ENCODE assay signal across 8 cellular contexts in genomic region chr10:110305767-110306451, GRCh38. TPM values are rescaled to one million over a fixed set of nuclear protein-coding genes. Genes with fewer than 3 reads are reported as not detected.
A peak's percentile ranks its signal among the peaks of the same experiment; 100 is the strongest.
DNase-seq lines count a peak whose midpoint lies in the region; ATAC-seq, FAIRE-seq and TF ChIP-seq lines count a peak whose summit lies in the region.

No MANE protein-coding gene starts in this region.

- no peaks in the 10 kb centered on the region for H3K27me3 ChIP-seq in mammary epithelial cell (ENCODE audit: insufficient read depth, low read length)
- no peaks in the 10 kb centered on the region for H3K27me3 ChIP-seq in keratinocyte (ENCODE audit: control insufficient read depth, extremely low read depth, insufficient read depth, low read length)

- H3K4me3 ChIP-seq in mammary epithelial cell (replicated peaks in 1 of 3; ENCODE audit: insufficient read depth in 1 of 3, low read depth in 2 of 3, low read length in 3 of 3) = peak overlapping the region in 2 of 3 experiments; percentile 28 to 95
- peak overlapping the region in 1 of 3 experiments; percentile 14 for H3K4me3 ChIP-seq in keratinocyte (ENCODE audit: control insufficient read depth in 2 of 3, extremely low read depth in 1 of 3, insufficient read depth in 2 of 3, low read depth in 1 of 3, low read length in 3 of 3)

- peaks cover 22% of the 10 kb centered on the region for H3K4me1 ChIP-seq in mammary epithelial cell (ENCODE audit: insufficient read depth, low read length)
- peaks cover 33% of the 10 kb centered on the region for H3K4me1 ChIP-seq in keratinocyte (ENCODE audit: control insufficient read depth, extremely low read depth, insufficient read depth, low read length)

- peak; percentile 66 for FAIRE-seq in keratinocyte (lab: Jason Lieb, UNC)

- no peak overlapping the region for H2AFZ ChIP-seq in mammary epithelial cell (ENCODE audit: low read depth, low read length)
- H2AFZ ChIP-seq in keratinocyte (ENCODE audit: control insufficient read depth, low read length) = peak overlapping the region; percentile 53

- 55% methylated on average over 16 of the region's 17 CpGs for WGBS in mammary epithelial cell (ENCODE audit: low coverage, missing lambda C conversion rate)

- peak; percentile 40 for ATAC-seq in HG02763 (IDR thresholded peaks at IDR 0.05; ENCODE audit: unreplicated experiment)

- no peaks in the 10 kb centered on the region for H4K20me1 ChIP-seq in mammary epithelial cell (ENCODE audit: insufficient read depth, low read length)
- H4K20me1 ChIP-seq in keratinocyte (ENCODE audit: control insufficient read depth, extremely low read depth, insufficient read depth, low read length) = peaks cover 4% of the 10 kb centered on the region

- dilution Hi-C loops in mammary epithelial cell (cut with HindIII; ENCODE audit: low sequenced_read_pairs) (no loop called here), keratinocyte (cut with MboI; ENCODE audit: extremely low pct_ligation_motif_present, low sequenced_read_pairs) (loop anchor here (25.0 kb wide), 2 partner anchors 256 to 581 kb away; partner anchors contain the start of gene SMC3)

- H3K9me1 ChIP-seq in keratinocyte (ENCODE audit: control insufficient read depth, extremely low read depth, insufficient read depth, low read length) = no peaks in the 10 kb centered on the region

- CTCF ChIA-PET in mammary epithelial cell (lab: Charles Lee; ENCODE audit: low non-redundant PET) = interaction anchor here (0.6 kb wide), 1 partner anchor 242 kb away, joined by 3 read pairs; no protein-coding TSS in a partner anchor

- peaks cover 39% of the 10 kb centered on the region for H3K79me2 ChIP-seq in mammary epithelial cell (ENCODE audit: insufficient read depth, low read length)
- H3K79me2 ChIP-seq in keratinocyte (ENCODE audit: control insufficient read depth, insufficient read depth, low read length) = peaks cover 38% of the 10 kb centered on the region

- in situ Hi-C loops in mammary epithelial cell (cut with MboI; ENCODE audit: low sequenced_read_pairs in 2 of 2) = loop anchor here in 1 of 2 donors (25.0 kb wide), 1 partner anchor 556 kb away; the partner anchor contains the start of gene PDCD4

- peak overlapping the region; percentile 86 for H3K27ac ChIP-seq in mammary epithelial cell (ENCODE audit: insufficient read depth, low read depth, low read length)
- peak overlapping the region; percentile 84 for H3K27ac ChIP-seq in keratinocyte (ENCODE audit: control insufficient read depth, insufficient read depth, low read length)

- intact Hi-C loops in mammary epithelial cell (cut with micrococcal nuclease) = loop anchor here (1.0 to 5.0 kb wide), 5 partner anchors 241 to 1831 kb away; partner anchors contain the start of gene PDCD4

- H3K4me2 ChIP-seq in mammary epithelial cell (ENCODE audit: insufficient read depth, low read depth, low read length) (peak overlapping the region; percentile 85), keratinocyte (ENCODE audit: control insufficient read depth, extremely low read depth, insufficient read depth, low read depth, low read length) (peak overlapping the region; percentile 85)

- H3K9ac ChIP-seq in mammary epithelial cell (ENCODE audit: insufficient read depth, low read length) (peak overlapping the region; percentile 68), keratinocyte (ENCODE audit: control insufficient read depth, extremely low read depth, insufficient read depth, low read length) (peak overlapping the region; percentile 96)

- H3K36me3 ChIP-seq in mammary epithelial cell (ENCODE audit: insufficient read depth, low read length) (peaks cover 15% of the 10 kb centered on the region), keratinocyte (ENCODE audit: control insufficient read depth in 2 of 2, extremely low read depth in 1 of 2, insufficient read depth in 2 of 2, low read length in 2 of 2) (peaks cover 6 to 16% of the 10 kb centered on the region in 2 experiments)

- peak; percentile 76 to 77 for TF ChIP-seq CTCF in mammary epithelial cell (conservative IDR thresholded peaks at IDR 0.05 in 1 of 2, IDR thresholded peaks at IDR 0.05 in 1 of 2; ENCODE audit: extremely low read depth in 1 of 2, insufficient read depth in 1 of 2, low read depth in 1 of 2, low read length in 2 of 2)
- peak; percentile 52 to 58 (median 58) for TF ChIP-seq CTCF in keratinocyte (optimal IDR thresholded peaks at IDR 0.05 in 1 of 3, IDR thresholded peaks at IDR 0.05 in 1 of 3, conservative IDR thresholded peaks at IDR 0.05 in 1 of 3; ENCODE audit: extremely low read depth in 1 of 3, insufficient read depth in 2 of 3, low read length in 3 of 3)

- no peaks in the 10 kb centered on the region for H3K9me3 ChIP-seq in mammary epithelial cell (replicated peaks; ENCODE audit: insufficient read depth, low read length)
- H3K9me3 ChIP-seq in keratinocyte (ENCODE audit: control insufficient read depth, low read depth, low read length) = no peaks in the 10 kb centered on the region

- DNase-seq in activated CD4-positive, CD25-positive, alpha-beta regulatory T cell treated with anti-CD3 and anti-CD28 coated beads, Interleukin-2, amount 50 U/mL, for 16 hours (ENCODE audit: low read depth, low spot score) = peak; percentile 38
- DNase-seq in activated CD4-positive, CD25-positive, alpha-beta regulatory T cell treated with anti-CD3 and anti-CD28 coated beads, Interleukin-2, amount 50 U/mL, for 72 hours = no peak
- DNase-seq in NCI-H1694 (lab: John Stamatoyannopoulos, UW) (peak; percentile 62), T-helper 1 cell (peak in 4 of 5 donors; percentile 25 to 84 (median 40)), mammary epithelial cell (peak; percentile 84), keratinocyte (ENCODE audit: low read depth, low spot score) (peak; percentile 65)
- peak; percentile 52 for DNase-seq in stimulated activated CD4-positive, alpha-beta T cell treated with anti-CD3 and anti-CD28 coated beads, Interleukin-2, amount 100 ng/mL, for 4 hours (ENCODE audit: low read depth)

- BruUV-seq in mammary epithelial cell (replicated peaks; lab: Mats Ljungman, UMichigan) = no TSS peak

RNA-seq across cellular contexts. Expression of gene SMNDC1, which starts 1.2 kb away (rescaled TPM):
- total RNA-seq in mammary epithelial cell = 10 to 100 TPM in 1 of 2 donors, 1 to 10 TPM in 1; 6.5 to 42.8 TPM
- 10.9 TPM for polyA plus RNA-seq in mammary epithelial cell
- 12.1 TPM for polyA minus RNA-seq in mammary epithelial cell
- polyA plus RNA-seq in keratinocyte = 9.5 to 19.8 TPM (median 17.3 TPM) in 3 replicates
- polyA plus RNA-seq in keratinocyte (2011; ENCODE audit: low read depth) = 83.1 TPM
- 17.0 and 27.9 TPM in 2 replicates for polyA plus RNA-seq in keratinocyte (2011; cell fraction: cytosol; rRNA removed)
- polyA plus RNA-seq in keratinocyte (2011; cell fraction: nucleus; rRNA removed) = 21.1 and 30.5 TPM in 2 replicates
- polyA plus RNA-seq in keratinocyte (2012; ENCODE audit: low replicate concordance) = 21.5 and 34.8 TPM in 2 replicates
- polyA minus RNA-seq in keratinocyte = 1.8 to 8.0 TPM (median 2.8 TPM) in 3 replicates
- polyA minus RNA-seq in keratinocyte (2011; cell fraction: cytosol; rRNA and poly(A)+ RNA removed) = 5.9 TPM
- 3.4 and 6.5 TPM in 2 replicates for polyA minus RNA-seq in keratinocyte (2011; cell fraction: nucleus; rRNA and poly(A)+ RNA removed)
